Comparison of ENCODE assay signal across 13 cellular contexts in the genomic region with DNA sequence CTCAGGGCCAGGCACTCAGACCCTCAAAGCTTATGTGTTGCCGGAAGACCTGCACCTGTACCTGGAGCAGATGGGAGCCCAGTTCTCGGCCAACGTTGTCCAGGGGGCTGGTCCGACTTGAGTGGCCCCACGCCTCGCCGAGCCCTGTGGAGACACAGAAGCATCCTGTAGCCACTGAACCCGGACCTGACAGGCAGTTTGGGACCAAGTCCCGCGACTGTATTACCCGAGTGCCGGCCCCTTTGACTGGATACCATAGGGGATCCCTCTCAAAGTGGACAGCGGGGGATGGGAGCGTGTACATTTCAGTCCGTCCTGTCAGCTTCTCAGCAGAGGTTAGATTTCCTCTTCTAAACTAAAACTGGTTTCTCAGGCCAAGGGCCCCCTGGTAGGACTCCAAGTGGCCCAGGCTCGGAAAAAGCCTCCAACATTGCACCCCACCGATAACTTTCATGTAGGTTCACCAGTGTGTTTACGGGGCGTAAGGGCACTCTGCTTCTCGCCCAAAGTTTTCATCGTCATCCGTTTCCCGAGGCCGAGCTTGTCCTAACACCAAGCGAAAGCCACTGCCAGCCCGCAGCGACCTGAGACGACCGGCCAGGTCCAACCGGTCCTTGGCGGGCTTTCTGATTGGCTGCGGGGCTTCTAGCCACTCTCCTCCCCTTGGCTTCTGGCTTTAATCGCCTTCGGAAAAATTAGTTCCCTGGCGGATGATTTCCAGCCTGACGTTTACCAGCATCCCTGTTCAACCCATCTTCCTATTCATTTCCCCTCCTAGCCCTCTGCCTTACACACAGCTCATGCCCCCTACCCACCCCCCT. TPM values are rescaled to one million over a fixed set of nuclear protein-coding genes. Genes with fewer than 3 reads are reported as not detected.
DNase-seq lines count a peak whose midpoint lies in the region; ATAC-seq and TF ChIP-seq lines count a peak whose summit lies in the region.
"Had no signal": no experiment of that assay in that cellular context is flagged by ENCODE, and none has a peak within 500 bp of the region (broad histone marks: within the 10 kb centered on the region; RNA-seq: fewer than 3 reads in every experiment).

No MANE protein-coding gene starts in this region.

- H3K27me3 ChIP-seq in endocrine pancreas (ENCODE audit: control insufficient read depth, insufficient read depth, low read length), result no peaks in the 10 kb centered on the region

- no peaks in the 10 kb centered on the region for H3K9me3 ChIP-seq in endocrine pancreas (ENCODE audit: control insufficient read depth, low read length)
- H3K9me3 ChIP-seq: gastrocnemius medialis, testis had no signal

- peaks cover 3% of the 10 kb centered on the region for H3K36me3 ChIP-seq in endocrine pancreas (ENCODE audit: control insufficient read depth, insufficient read depth, low read length)
- H3K36me3 ChIP-seq: gastrocnemius medialis had no signal

- DNase-seq in T47D (ENCODE audit: low read depth in 1 of 2, low spot score in 1 of 2), result peak; percentile 85 to 90
- DNase-seq in MCF 10A (ENCODE audit: unreplicated experiment), result no peak
- DNase-seq in left lobe of liver (ENCODE audit: low spot score), result no peak
- no peak for DNase-seq in effector CD8-positive, alpha-beta T cell (lab: John Stamatoyannopoulos, UW)
- DNase-seq in occipital lobe (lab: John Stamatoyannopoulos, UW), result no peak
- DNase-seq: activated CD4-positive, alpha-beta T cell treated with anti-CD3 and anti-CD28 coated beads, Interleukin-2, amount 10 ng/mL, durations not matched to agents 7 days and 5 days; gastrocnemius medialis; SW 1271; testis had no signal

- H3K36me3 Mint-ChIP-seq in MCF 10A (ENCODE audit: insufficient read depth, unreplicated experiment), result no peaks in the 10 kb centered on the region

- no peaks in the 10 kb centered on the region for H3K4me1 Mint-ChIP-seq in MCF 10A (ENCODE audit: insufficient read depth, unreplicated experiment)
- H3K4me1 Mint-ChIP-seq: activated CD4-positive, alpha-beta T cell treated with anti-CD3 and anti-CD28 coated beads, Interleukin-2, amount 10 ng/mL, durations not matched to agents 7 days and 5 days had no signal

- no TSS peak for BruUV-seq in MCF 10A (replicated peaks; lab: Mats Ljungman, UMichigan)

- peak overlapping the region; percentile 76 for H3K4me3 ChIP-seq in endocrine pancreas (ENCODE audit: control insufficient read depth, insufficient read depth, low read length)
- H3K4me3 ChIP-seq: gastrocnemius medialis, testis had no signal

- no peak for TF ChIP-seq CTCF in MCF 10A (IDR thresholded peaks at IDR 0.05; ENCODE audit: unreplicated experiment)

- intact Hi-C loops in MCF 10A (cut with micrococcal nuclease), result no loop called here

- H3K27ac Mint-ChIP-seq in MCF 10A (ENCODE audit: low read depth, unreplicated experiment), result no peak overlapping the region
- H3K27ac Mint-ChIP-seq: activated CD4-positive, alpha-beta T cell treated with anti-CD3 and anti-CD28 coated beads, Interleukin-2, amount 10 ng/mL, durations not matched to agents 7 days and 5 days had no signal

- ATAC-seq in left lobe of liver (peak; percentile 57), HG03025 (IDR thresholded peaks at IDR 0.05; ENCODE audit: low FRiP score, unreplicated experiment) (no peak), HG03039 (IDR thresholded peaks at IDR 0.05; ENCODE audit: unreplicated experiment) (no peak)
- ATAC-seq: gastrocnemius medialis had no signal

- no peaks in the 10 kb centered on the region for H3K9me3 Mint-ChIP-seq in MCF 10A (ENCODE audit: unreplicated experiment)

- POLR2A ChIA-PET in MCF 10A (lab: Yijun Ruan, JAX), result no interaction called here

- no peak overlapping the region for H3K4me3 Mint-ChIP-seq in MCF 10A (ENCODE audit: unreplicated experiment)
- H3K4me3 Mint-ChIP-seq: activated CD4-positive, alpha-beta T cell treated with anti-CD3 and anti-CD28 coated beads, Interleukin-2, amount 10 ng/mL, durations not matched to agents 7 days and 5 days had no signal

- H3K9ac ChIP-seq in endocrine pancreas (ENCODE audit: control insufficient read depth, insufficient read depth, low read length), result peak overlapping the region; percentile 65

- H3K27me3 Mint-ChIP-seq in MCF 10A (ENCODE audit: insufficient read depth, unreplicated experiment), result no peaks in the 10 kb centered on the region

- CTCF ChIA-PET in MCF 10A (lab: Yijun Ruan, JAX), result interaction anchor here (0.6 kb wide), 1 partner anchor 29 kb away, joined by 3 read pairs; no protein-coding TSS in a partner anchor

- H3K4me1 ChIP-seq in endocrine pancreas (ENCODE audit: control insufficient read depth, insufficient read depth, low read length), result no peaks in the 10 kb centered on the region
- H3K4me1 ChIP-seq: testis had no signal

- in situ Hi-C loops in T47D (cut with HindIII; ENCODE audit: low pct_unique_long_range_greater_than_20kb, low sequenced_read_pairs), result no loop called here

RNA-seq across cellular contexts. Expression of gene SIM1, which starts 10.8 kb away (rescaled TPM):
- total RNA-seq in MCF 10A (2022) (not detected in 2 replicates), left lobe of liver (not detected), occipital lobe (not detected)
- total RNA-seq: activated CD4-positive, alpha-beta T cell treated with anti-CD3 and anti-CD28 coated beads, Interleukin-2, amount 10 ng/mL, durations not matched to agents 7 days and 5 days; dermis microvascular lymphatic vessel endothelial cell had no signal

Comparison
In these comparisons a context has a peak if more than half of its experiments do, and no peak if none do; other contexts are left out.
1. DNase-seq: peak in T47D (2 of 2); none in MCF 10A (single experiment), left lobe of liver (single experiment), effector CD8-positive, alpha-beta T cell (single experiment) and occipital lobe (single experiment).